ENCODE assay signal across 16 cellular contexts in genomic region chr20:51733070-51733469, GRCh38. TPM values are rescaled to one million over a fixed set of nuclear protein-coding genes. Genes with fewer than 3 reads are reported as not detected.
DNase-seq lines count a peak whose midpoint lies in the region; ATAC-seq, FAIRE-seq and TF ChIP-seq lines count a peak whose summit lies in the region.
"Had no signal": no experiment of that assay in that cellular context is flagged by ENCODE, and none has a peak within 500 bp of the region (broad histone marks: within the 10 kb centered on the region; RNA-seq: fewer than 3 reads in every experiment).

No MANE protein-coding gene starts in this region.

- no peak overlapping the region for H3K9ac ChIP-seq in HepG2 (ENCODE audit: insufficient read depth, low read depth, low read length)
- H3K9ac ChIP-seq: BLaER1 had no signal

- no peaks in the 10 kb centered on the region for H4K20me1 ChIP-seq in HepG2 (ENCODE audit: insufficient read depth, low read length)
- H4K20me1 ChIP-seq: BLaER1 had no signal

- intact Hi-C loops in HepG2 (cut with micrococcal nuclease; ENCODE audit: unreplicated experiment) (no loop called here), right lobe of liver (cut with DNase I) (no loop called here), mucosa of descending colon (cut with DNase I, micrococcal nuclease) (no loop called here), stomach (cut with DNase I; ENCODE audit: low total_unique reads) (no loop called here)

- no TSS peak for BruUV-seq in HepG2 (replicated peaks; lab: Mats Ljungman, UMichigan)

- TF ChIP-seq CTCF in HepG2 (CRISPR knock-in tag; IDR thresholded peaks at IDR 0.05): no peak
- no peak for TF ChIP-seq CTCF in right lobe of liver (IDR thresholded peaks at IDR 0.05)
- TF ChIP-seq CTCF in mucosa of descending colon (IDR thresholded peaks at IDR 0.05): no peak
- no peak for TF ChIP-seq CTCF in stomach (IDR thresholded peaks at IDR 0.05)
- no peak for TF ChIP-seq CTCF in Peyer's patch (IDR thresholded peaks at IDR 0.05)

- H3K9me3 ChIP-seq in HepG2 (ENCODE audit: low read length) (no peaks in the 10 kb centered on the region), right lobe of liver (no peaks in the 10 kb centered on the region), mucosa of descending colon (no peaks in the 10 kb centered on the region), stomach (no peaks in the 10 kb centered on the region), Peyer's patch (no peaks in the 10 kb centered on the region)
- H3K9me3 ChIP-seq: BLaER1 had no signal

- H3K27ac ChIP-seq in HepG2 (ENCODE audit: extremely low read length, insufficient read depth, low read length) (no peak overlapping the region), right lobe of liver (no peak overlapping the region), stomach (peak overlapping the region in 3 of 5 donors; percentile 80 to 84 (median 80)), Peyer's patch (peak overlapping the region in 2 of 4 donors; percentile 9 to 80)
- H3K27ac ChIP-seq: 22Rv1, BLaER1 had no signal

- H3K36me3 ChIP-seq in HepG2 (replicated peaks in 1 of 2; ENCODE audit: control insufficient read depth in 1 of 2, insufficient read depth in 2 of 2, low read length in 2 of 2) (peaks cover 0 to 1% of the 10 kb centered on the region in 2 experiments; a peak in 1 of 5 replicates), right lobe of liver (no peaks in the 10 kb centered on the region), mucosa of descending colon (ENCODE audit: low read depth) (no peaks in the 10 kb centered on the region), stomach (peaks cover 0 to 12% (median 2%) of the 10 kb centered on the region in 4 donors), Peyer's patch (no peaks in the 10 kb centered on the region)
- H3K36me3 ChIP-seq: BLaER1 had no signal

- no peak overlapping the region for H3K4me2 ChIP-seq in HepG2 (ENCODE audit: low read depth, low read length)

- TF ChIP-seq EP300 in HepG2 (IDR thresholded peaks at IDR 0.05; ENCODE audit: low read depth in 2 of 2, low read length in 2 of 2) (no peak), HepG2 (CRISPR knock-in tag; IDR thresholded peaks at IDR 0.05; ENCODE audit: borderline replicate concordance) (no peak), stomach (IDR thresholded peaks at IDR 0.05) (no peak)

- H3K79me2 ChIP-seq in HepG2 (ENCODE audit: insufficient read depth, low read length): no peaks in the 10 kb centered on the region

- H2AFZ ChIP-seq in HepG2 (ENCODE audit: low read length): no peak overlapping the region

- DNase-seq in HepG2 (ENCODE audit: low spot score) (no peak), right lobe of liver (no peak), mucosa of descending colon (no peak), stomach (no peak), Peyer's patch (no peak), GM19240 (ENCODE audit: insufficient read length, low spot score) (no peak)
- DNase-seq in stimulated activated naive CD4-positive, alpha-beta T cell treated with Interleukin-2 at 50 U/mL for 16 hours (lab: John Stamatoyannopoulos, UW): no peak
- DNase-seq: Calu3; CD4-positive, alpha-beta memory T cell; DMS79 treated with DMSO at 0.1 percent for 48 hours; GF-D8; H9 had no signal

- CTCF ChIA-PET in HepG2 (lab: Yijun Ruan, JAX; ENCODE audit: low intra/inter-chr PET ratio, low total read pairs): no interaction called here

- no peak overlapping the region for H3K4me3 ChIP-seq in HepG2 (replicated peaks in 1 of 3; ENCODE audit: insufficient read depth in 1 of 3, low read depth in 2 of 3, low read length in 3 of 3)
- no peak overlapping the region for H3K4me3 ChIP-seq in right lobe of liver
- H3K4me3 ChIP-seq in mucosa of descending colon: no peak overlapping the region
- H3K4me3 ChIP-seq in stomach: no peak overlapping the region
- no peak overlapping the region for H3K4me3 ChIP-seq in Peyer's patch
- H3K4me3 ChIP-seq: BLaER1 had no signal

- H3K27me3 ChIP-seq in HepG2 (ENCODE audit: control insufficient read depth in 1 of 2, insufficient read depth in 2 of 2, low read length in 2 of 2) (no peaks in the 10 kb centered on the region), right lobe of liver (no peaks in the 10 kb centered on the region), stomach (no peaks in the 10 kb centered on the region), Peyer's patch (no peaks in the 10 kb centered on the region)
- H3K27me3 ChIP-seq: BLaER1 had no signal

- H3K4me1 ChIP-seq in HepG2 (ENCODE audit: insufficient read depth, low read length) (peaks cover 63% of the 10 kb centered on the region), right lobe of liver (no peaks in the 10 kb centered on the region), mucosa of descending colon (ENCODE audit: low read depth) (peaks cover 11% of the 10 kb centered on the region), stomach (peaks cover 16 to 49% (median 28%) of the 10 kb centered on the region in 4 donors), Peyer's patch (peaks cover 0 to 28% (median 2%) of the 10 kb centered on the region in 4 donors)

- WGBS in HepG2 (ENCODE audit: low lambda C conversion rate): 83% methylated on average over 3 of the region's 3 CpGs
- 94% methylated on average over 3 of the region's 3 CpGs for WGBS in right lobe of liver (ENCODE audit: insufficient coverage, low coverage, low lambda C conversion rate, missing lambda C conversion rate)
- 66 to 82% (median 70%) methylated on average over 3 of the region's 3 CpGs for WGBS in stomach, 5 donors

- in situ Hi-C loops in HepG2 (cut with HindIII; ENCODE audit: extremely low pct_ligation_motif_present, low pct_unique_long_range_greater_than_20kb): no loop called here

- TF ChIP-seq POLR2A in HepG2 (IDR thresholded peaks at IDR 0.05; ENCODE audit: insufficient read depth in 1 of 2, low read depth in 2 of 2, low read length in 2 of 2) (no peak), right lobe of liver (IDR thresholded peaks at IDR 0.05) (no peak), stomach (IDR thresholded peaks at IDR 0.05) (no peak), Peyer's patch (IDR thresholded peaks at IDR 0.05) (no peak)

- no peak for ATAC-seq in HepG2
- no peak for ATAC-seq in right lobe of liver
- ATAC-seq in mucosa of descending colon: peak; percentile 27

- POLR2A ChIA-PET in HepG2 (lab: Yijun Ruan, JAX): no interaction called here

- FAIRE-seq in HepG2 (lab: Jason Lieb, UNC): no peak
- FAIRE-seq: H1 had no signal

- TF ChIP-seq RAD21 in HepG2 (CRISPR knock-in tag; IDR thresholded peaks at IDR 0.05): no peak

TF ChIP-seq in HepG2, 621 proteins besides CTCF, POLR2A, EP300 and RAD21 (continues in another document):
- TF ChIP-seq ARID3A (IDR thresholded peaks at IDR 0.05; ENCODE audit: low read depth, low read length) (0 out of 2 replicates have a peak, but pooled peaks have one; percentile 46), FIP1L1 (IDR thresholded peaks at IDR 0.05; ENCODE audit: borderline replicate concordance, insufficient read depth, low read depth, low read length) (no peak), ZNF564 (CRISPR knock-in tag; IDR thresholded peaks at IDR 0.05) (peak; percentile 98; the same call in 1 of the 2 replicates), LCORL (IDR thresholded peaks at IDR 0.05) (no peak), LCORL (CRISPR knock-in tag; IDR thresholded peaks at IDR 0.05) (no peak), NCOR1 (IDR thresholded peaks at IDR 0.05; ENCODE audit: borderline replicate concordance, low read length) (peak; percentile 72; the same call in 1 of the 2 replicates), BHLHE40 (IDR thresholded peaks at IDR 0.05; ENCODE audit: low read length) (no peak), HNRNPH1 (optimal IDR thresholded peaks at IDR 0.05; ENCODE audit: low read depth, low read length) (no peak), SIN3A (IDR thresholded peaks at IDR 0.05; ENCODE audit: borderline replicate concordance, low read depth, low read length) (no peak)

RNA-seq across cellular contexts. Expression of gene ATP9A, which starts 35.1 kb away (rescaled TPM):
- 11.0 and 11.8 TPM in 2 replicates for total RNA-seq in HepG2 (2016; rRNA removed; fragmentation: Illumina TruSeq; extraction: Trizol)
- 2.4 and 3.0 TPM in 2 replicates for total RNA-seq in HepG2 (2016; cell fraction: cytosol; rRNA removed; fragmentation: Illumina TruSeq; extraction: Trizol; ENCODE audit: low read depth)
- 10.1 and 11.8 TPM in 2 replicates for total RNA-seq in HepG2 (2016; cell fraction: insoluble cytoplasmic fraction; rRNA removed; fragmentation: Illumina TruSeq; extraction: Trizol)
- total RNA-seq in HepG2 (2016; cell fraction: membrane; rRNA removed; fragmentation: Illumina TruSeq; extraction: Trizol): 5.1 and 5.8 TPM in 2 replicates
- 13.2 and 14.5 TPM in 2 replicates for total RNA-seq in HepG2 (2016; cell fraction: nucleus; rRNA removed; fragmentation: Illumina TruSeq; extraction: Trizol)
- polyA plus RNA-seq in HepG2 (2011; rRNA removed): 18.5 and 19.2 TPM in 2 replicates
- 13.2 and 14.1 TPM in 2 replicates for polyA plus RNA-seq in HepG2 (2011; cell fraction: cytosol; rRNA removed)
- 31.8 and 35.3 TPM in 2 replicates for polyA plus RNA-seq in HepG2 (2011; cell fraction: nucleus; rRNA removed)
- 23.4 and 25.1 TPM in 2 replicates for polyA plus RNA-seq in HepG2 (2012)
- polyA plus RNA-seq in HepG2 (2016; cell fraction: cytosol; fragmentation: Illumina TruSeq; extraction: Trizol; ENCODE audit: low read depth): 0.52 and 0.55 TPM in 2 replicates
- 6.8 and 7.8 TPM in 2 replicates for polyA plus RNA-seq in HepG2 (2016; cell fraction: insoluble cytoplasmic fraction; fragmentation: Illumina TruSeq; extraction: Trizol; ENCODE audit: low read depth)
- polyA plus RNA-seq in HepG2 (2016; cell fraction: membrane; fragmentation: Illumina TruSeq; extraction: Trizol; ENCODE audit: low read depth): 2.0 and 2.2 TPM in 2 replicates
- 14.8 and 15.7 TPM in 2 replicates for polyA plus RNA-seq in HepG2 (2016; cell fraction: nucleus; fragmentation: Illumina TruSeq; extraction: Trizol; ENCODE audit: insufficient read depth, low read depth)
- polyA minus RNA-seq in HepG2 (2011; rRNA and poly(A)+ RNA removed; ENCODE audit: low replicate concordance): 30.7 and 75.7 TPM in 2 replicates
- polyA minus RNA-seq in HepG2 (2011; cell fraction: cytosol; rRNA and poly(A)+ RNA removed): 25.1 and 28.6 TPM in 2 replicates
- polyA minus RNA-seq in HepG2 (2011; cell fraction: nucleus; rRNA and poly(A)+ RNA removed): 37.2 and 39.9 TPM in 2 replicates
- 10 to 100 TPM; 10.5 to 17.4 (median 13.0) TPM for total RNA-seq in right lobe of liver
- total RNA-seq in mucosa of descending colon: 100 to 1,000 TPM in 1 of 3 donors, 10 to 100 TPM in 2; 54.0 to 102 (median 59.4) TPM
- 10 to 100 TPM; 10.7 to 58.9 (median 32.7) TPM for total RNA-seq in stomach
- 1 to 10 TPM; 3.2 to 5.5 (median 5.2) TPM for polyA plus RNA-seq in stomach
- 10 to 100 TPM; 27.2 to 73.1 (median 48.7) TPM for total RNA-seq in Peyer's patch
- polyA plus RNA-seq: CD14-positive monocyte had no signal

Comparison
In these comparisons a context has a peak if more than half of its experiments do, and no peak if none do; other contexts are left out.
1. H3K27ac ChIP-seq: peak in stomach (3 of 5); none in HepG2 (single experiment) and right lobe of liver (0 of 3).